ENCODE assay signal across 28 cellular contexts in the genomic region with DNA sequence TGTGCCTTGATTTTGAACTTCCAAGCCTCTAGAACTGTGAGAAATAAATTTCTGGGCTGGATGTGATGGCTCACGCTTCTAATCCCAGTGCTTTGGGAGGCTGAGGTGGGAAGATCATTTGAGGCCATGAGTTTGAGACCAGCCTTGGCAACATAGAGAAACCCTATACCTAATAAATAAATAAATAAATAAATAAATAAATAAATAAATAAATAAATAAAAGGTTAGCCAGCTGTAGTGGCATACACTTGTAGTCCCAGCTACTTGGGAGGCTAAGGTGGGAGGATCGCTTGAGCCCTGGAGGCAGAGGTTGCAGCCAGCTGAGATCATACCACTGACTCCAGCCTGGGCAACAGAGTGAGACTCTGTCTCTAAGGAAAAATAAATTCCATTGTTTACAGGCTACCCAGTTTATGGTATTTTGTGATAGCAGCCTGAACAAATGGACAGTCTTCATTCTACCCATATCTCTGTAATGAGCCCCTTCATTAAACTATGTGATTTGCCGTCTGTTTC.
DNase-seq lines count a peak whose midpoint lies in the region; ATAC-seq and TF ChIP-seq lines count a peak whose summit lies in the region.
"Had no signal": no experiment of that assay in that cellular context is flagged by ENCODE, and none has a peak within 500 bp of the region (broad histone marks: within the 10 kb centered on the region; RNA-seq: fewer than 3 reads in every experiment).

No MANE protein-coding gene starts in this region.

- CTCF ChIA-PET in Calu3 (lab: Charles Lee) (interaction anchor here (0.7 to 1.7 kb wide), 4 partner anchors 11 to 1623 kb away, joined by 3 to 7 read pairs (median 3); no protein-coding TSS in a partner anchor), PC-9 (lab: Charles Lee) (no interaction called here)

- BruUV-seq in Calu3 (replicated peaks; lab: Mats Ljungman, UMichigan): no TSS peak
- BruUV-seq in PC-9 (replicated peaks; lab: Mats Ljungman, UMichigan): no TSS peak

- H3K27ac Mint-ChIP-seq in Calu3 (ENCODE audit: unreplicated experiment): peak overlapping the region; percentile 68
- peak overlapping the region; percentile 97 for H3K27ac Mint-ChIP-seq in endothelial cell (ENCODE audit: unreplicated experiment)
- H3K27ac Mint-ChIP-seq in natural killer cell treated with Interleukin-12 subunit alpha and Interleukin-12 subunit beta and Interleukin-15 and Interleukin-18, amount 100 ng/mL, for 72 hours: no peak overlapping the region
- H3K27ac Mint-ChIP-seq: activated naive CD8-positive, alpha-beta T cell treated with anti-CD3 and anti-CD28 coated beads, Interleukin-2, amount 50 U/mL, for 24 hours; CD4-positive, alpha-beta T cell; T-helper 2 cell treated with Interferon-gamma antibody and Interleukin-4, amounts not matched to agents 5 μg/mL and 100 μg/mL, for 36 hours had no signal

- intact Hi-C loops in Calu3 (cut with micrococcal nuclease; ENCODE audit: unreplicated experiment): no loop called here
- intact Hi-C loops in PC-9 (cut with micrococcal nuclease; ENCODE audit: unreplicated experiment): loop anchor here (5.0 kb wide), 1 partner anchor 80 kb away; no protein-coding TSS in a partner anchor

- in situ Hi-C loops in G401 (cut with HindIII; ENCODE audit: low sequenced_read_pairs): no loop called here

- H3K27me3 ChIP-seq in PC-9 (ENCODE audit: insufficient read depth, low read depth): no peaks in the 10 kb centered on the region
- H3K27me3 ChIP-seq in osteoblast (ENCODE audit: insufficient read depth, low read length): no peaks in the 10 kb centered on the region
- H3K27me3 ChIP-seq: dorsolateral prefrontal cortex had no signal

- H3K4me1 Mint-ChIP-seq in Calu3 (ENCODE audit: low read depth, unreplicated experiment): peaks cover 60% of the 10 kb centered on the region
- peaks cover 50% of the 10 kb centered on the region for H3K4me1 Mint-ChIP-seq in endothelial cell (ENCODE audit: unreplicated experiment)
- H3K4me1 Mint-ChIP-seq in natural killer cell treated with Interleukin-12 subunit alpha and Interleukin-12 subunit beta and Interleukin-15 and Interleukin-18, amount 100 ng/mL, for 72 hours (ENCODE audit: low read depth in 2 of 2): no peaks in the 10 kb centered on the region

- DNase-seq in Calu3 (no peak), PC-9 (no peak), endothelial cell (ENCODE audit: low spot score) (no peak), osteoblast (ENCODE audit: insufficient read length, low spot score, missing footprints) (no peak), activated gamma-delta T cell treated with Interleukin-2 at 50 U/mL for 16 hours (no peak), G401 (ENCODE audit: low spot score) (no peak)
- DNase-seq in natural killer cell treated with Interleukin-12 subunit alpha and Interleukin-12 subunit beta and Interleukin-15 and Interleukin-18, amount 100 ng/mL, for 72 hours (ENCODE audit: low spot score): no peak
- DNase-seq: 8988T; activated CD4-positive, alpha-beta T cell treated with anti-CD3 and anti-CD28 coated beads, Interleukin-2, amount 10 ng/mL, durations not matched to agents 7 days and 5 days; activated naive CD8-positive, alpha-beta T cell treated with anti-CD3 and anti-CD28 coated beads, Interleukin-2, amount 50 U/mL, for 24 hours; activated T-cell treated with anti-CD3 and anti-CD28 coated beads, Interleukin-2, amount 50 U/mL, for 4 hours; AML-193; CD4-positive, alpha-beta T cell; dorsolateral prefrontal cortex; EL; lower lobe of right lung; NCI-H1417 treated with DMSO at 0.1 percent for 48 hours; NCI-H2081 treated with DMSO at 0.1 percent for 48 hours; NCI-H345; NCI-H774; right cardiac atrium; Right ventricle myocardium superior; stimulated activated naive CD4-positive, alpha-beta T cell had no signal

- H3K9me2 ChIP-seq in PC-9 (ENCODE audit: insufficient read depth): 0 out of 2 replicates have a peak, but pooled peaks cover 5% of the 10 kb centered on the region

- H4K20me1 ChIP-seq in PC-9 (ENCODE audit: insufficient read depth) (no peaks in the 10 kb centered on the region), osteoblast (ENCODE audit: insufficient read depth, low read length) (peaks cover 3% of the 10 kb centered on the region)

- POLR2A ChIA-PET in PC-9 (lab: Charles Lee; ENCODE audit: unreplicated experiment): no interaction called here

- peaks cover 7% of the 10 kb centered on the region; the same call in 1 of the 2 replicates for H3K9me3 ChIP-seq in PC-9 (ENCODE audit: insufficient read depth, low read depth)
- no peaks in the 10 kb centered on the region for H3K9me3 ChIP-seq in osteoblast (ENCODE audit: low read depth, low read length)
- H3K9me3 ChIP-seq: lower lobe of right lung, thoracic aorta had no signal

- TF ChIP-seq CTCF in Calu3 (IDR thresholded peaks at IDR 0.05; ENCODE audit: unreplicated experiment) (no peak), PC-9 (conservative IDR thresholded peaks at IDR 0.05) (no peak), endothelial cell (IDR thresholded peaks at IDR 0.05; ENCODE audit: unreplicated experiment) (no peak), osteoblast (IDR thresholded peaks at IDR 0.05; ENCODE audit: extremely low read depth, low read depth, low read length) (no peak)

- H3K4me3 Mint-ChIP-seq in Calu3 (ENCODE audit: low read depth, unreplicated experiment) (no peak overlapping the region), endothelial cell (ENCODE audit: unreplicated experiment) (no peak overlapping the region)
- H3K4me3 Mint-ChIP-seq in natural killer cell treated with Interleukin-12 subunit alpha and Interleukin-12 subunit beta and Interleukin-15 and Interleukin-18, amount 100 ng/mL, for 72 hours: no peak overlapping the region
- H3K4me3 Mint-ChIP-seq: activated CD4-positive, alpha-beta T cell treated with anti-CD3 and anti-CD28 coated beads, Interleukin-2, amount 10 ng/mL, durations not matched to agents 7 days and 5 days; activated naive CD8-positive, alpha-beta T cell treated with anti-CD3 and anti-CD28 coated beads, Interleukin-2, amount 50 U/mL, for 24 hours; activated T-cell treated with anti-CD3 and anti-CD28 coated beads, Interleukin-2, amount 50 U/mL, for 4 hours; CD4-positive, alpha-beta T cell; T-helper 2 cell treated with Interferon-gamma antibody and Interleukin-4, amounts not matched to agents 5 μg/mL and 100 μg/mL, for 36 hours had no signal

- ATAC-seq in GM21737 (IDR thresholded peaks at IDR 0.05; ENCODE audit: unreplicated experiment): no peak
- ATAC-seq in natural killer cell treated with Interleukin-12 subunit alpha and Interleukin-12 subunit beta and Interleukin-15 and Interleukin-18, amount 100 ng/mL, for 72 hours: no peak
- ATAC-seq: activated naive CD8-positive, alpha-beta T cell treated with anti-CD3 and anti-CD28 coated beads, Interleukin-2, amount 50 U/mL, for 24 hours; activated T-cell treated with anti-CD3 and anti-CD28 coated beads, Interleukin-2, amount 50 U/mL, for 4 hours; lower lobe of right lung; right cardiac atrium had no signal

- H3K27me3 Mint-ChIP-seq in Calu3 (ENCODE audit: unreplicated experiment): no peaks in the 10 kb centered on the region
- peaks cover 5% of the 10 kb centered on the region for H3K27me3 Mint-ChIP-seq in endothelial cell (ENCODE audit: unreplicated experiment)
- H3K27me3 Mint-ChIP-seq in natural killer cell treated with Interleukin-12 subunit alpha and Interleukin-12 subunit beta and Interleukin-15 and Interleukin-18, amount 100 ng/mL, for 72 hours: peaks cover 0 to 5% of the 10 kb centered on the region in 2 donors
- H3K27me3 Mint-ChIP-seq: activated naive CD8-positive, alpha-beta T cell treated with anti-CD3 and anti-CD28 coated beads, Interleukin-2, amount 50 U/mL, for 24 hours; CD4-positive, alpha-beta T cell had no signal

- H3K36me3 Mint-ChIP-seq in Calu3 (ENCODE audit: insufficient read depth, unreplicated experiment) (peaks cover 22% of the 10 kb centered on the region), endothelial cell (ENCODE audit: low read depth, unreplicated experiment) (peaks cover 7% of the 10 kb centered on the region)
- no peaks in the 10 kb centered on the region for H3K36me3 Mint-ChIP-seq in natural killer cell treated with Interleukin-12 subunit alpha and Interleukin-12 subunit beta and Interleukin-15 and Interleukin-18, amount 100 ng/mL, for 72 hours

- peak overlapping the region; percentile 72 for H3K4me2 ChIP-seq in PC-9
- H3K4me2 ChIP-seq in osteoblast (ENCODE audit: insufficient read depth, low read length): no peak overlapping the region
- H3K4me2 ChIP-seq: KMS-11 had no signal

- H3K4me3 ChIP-seq in PC-9: no peak overlapping the region
- H3K4me3 ChIP-seq in osteoblast (ENCODE audit: insufficient read depth, low read length): no peak overlapping the region
- H3K4me3 ChIP-seq: dorsolateral prefrontal cortex, lower lobe of right lung, thoracic aorta had no signal

- H3K4me1 ChIP-seq in PC-9 (replicated peaks; ENCODE audit: insufficient read depth) (peaks cover 59% of the 10 kb centered on the region), osteoblast (ENCODE audit: insufficient read depth, low read length) (peaks cover 19% of the 10 kb centered on the region)
- H3K4me1 ChIP-seq: lower lobe of right lung had no signal

- H3K36me3 ChIP-seq in PC-9 (ENCODE audit: low read depth): no peaks in the 10 kb centered on the region
- H3K36me3 ChIP-seq in osteoblast (ENCODE audit: insufficient read depth, low read length): peaks cover 4% of the 10 kb centered on the region
- H3K36me3 ChIP-seq: lower lobe of right lung, thoracic aorta had no signal

- peak overlapping the region; percentile 91 for H3K27ac ChIP-seq in PC-9
- peak overlapping the region; percentile 52 for H3K27ac ChIP-seq in osteoblast (ENCODE audit: low read depth, low read length)
- H3K27ac ChIP-seq: KMS-11, lower lobe of right lung, thoracic aorta, VCaP had no signal

- H3K79me2 ChIP-seq in PC-9 (ENCODE audit: low read depth) (no peaks in the 10 kb centered on the region), osteoblast (ENCODE audit: insufficient read depth, low read length) (peaks cover 23% of the 10 kb centered on the region)

- H2AFZ ChIP-seq in PC-9: peak overlapping the region; percentile 55; the same call in 1 of the 2 replicates
- H2AFZ ChIP-seq in osteoblast (ENCODE audit: low read length): no peak overlapping the region

- peaks cover 28% of the 10 kb centered on the region for H3F3A ChIP-seq in PC-9 (ENCODE audit: insufficient read depth, low read depth)

- H3K9me3 Mint-ChIP-seq in Calu3 (ENCODE audit: low read depth, unreplicated experiment) (no peaks in the 10 kb centered on the region), endothelial cell (ENCODE audit: unreplicated experiment) (no peaks in the 10 kb centered on the region)
- H3K9me3 Mint-ChIP-seq in natural killer cell treated with Interleukin-12 subunit alpha and Interleukin-12 subunit beta and Interleukin-15 and Interleukin-18, amount 100 ng/mL, for 72 hours: no peaks in the 10 kb centered on the region
- H3K9me3 Mint-ChIP-seq: activated CD4-positive, alpha-beta T cell treated with anti-CD3 and anti-CD28 coated beads, Interleukin-2, amount 10 ng/mL, durations not matched to agents 7 days and 5 days; activated naive CD8-positive, alpha-beta T cell treated with anti-CD3 and anti-CD28 coated beads, Interleukin-2, amount 50 U/mL, for 24 hours; activated T-cell treated with anti-CD3 and anti-CD28 coated beads, Interleukin-2, amount 50 U/mL, for 4 hours; CD4-positive, alpha-beta T cell; T-helper 2 cell treated with Interferon-gamma antibody and Interleukin-4, amounts not matched to agents 5 μg/mL and 100 μg/mL, for 36 hours had no signal

Comparison
In these comparisons a context has a peak if more than half of its experiments do, and no peak if none do; other contexts are left out.
1. H3K27ac Mint-ChIP-seq: peak in Calu3 (single experiment) and endothelial cell (single experiment); none in natural killer cell treated with Interleukin-12 subunit alpha and Interleukin-12 subunit beta and Interleukin-15 and Interleukin-18, amount 100 ng/mL, for 72 hours (0 of 2).